Comparison of ENCODE assay signal across 23 cellular contexts in the genomic region with DNA sequence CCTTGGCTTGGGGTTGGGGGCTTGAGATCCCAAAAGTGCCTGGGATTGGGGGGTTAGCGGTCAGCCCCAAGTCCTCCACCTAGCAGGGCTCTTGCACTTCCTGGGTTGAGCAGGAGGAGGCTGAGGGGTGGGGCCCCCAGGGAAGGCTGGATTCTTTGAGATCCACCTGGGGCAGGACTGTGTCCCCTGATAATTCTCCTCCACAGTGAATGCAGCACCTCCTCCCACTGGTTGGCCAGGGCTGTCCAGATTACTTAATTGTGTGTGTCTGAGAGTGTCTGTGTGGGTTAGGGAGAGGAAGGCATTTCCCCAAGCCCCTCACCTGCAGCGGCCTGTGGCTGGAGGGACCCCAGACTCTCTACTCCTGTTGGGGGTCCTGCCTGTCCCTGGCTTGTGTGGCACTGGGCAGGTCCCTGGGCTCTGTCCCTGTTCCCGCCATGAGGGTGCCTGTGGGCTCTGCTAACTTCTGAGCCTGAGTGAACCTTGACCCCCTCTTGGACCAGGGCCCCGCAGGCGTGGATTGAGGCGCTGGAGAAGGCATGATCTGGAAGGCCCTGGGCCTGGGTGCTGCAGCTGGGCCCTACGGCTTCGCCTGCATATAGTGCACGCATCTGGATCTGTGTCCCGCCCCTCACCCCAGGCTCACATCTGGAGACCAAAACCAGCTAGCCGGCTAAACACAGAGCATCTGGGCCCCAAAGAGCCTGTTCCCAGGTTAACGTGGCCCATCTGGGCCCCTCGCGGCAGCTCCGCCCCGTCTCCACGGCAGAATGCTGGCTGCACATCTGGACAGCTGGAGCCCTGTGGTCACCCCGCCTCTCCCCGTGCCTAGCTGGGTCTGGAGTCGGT. TPM values are rescaled to one million over a fixed set of nuclear protein-coding genes. Genes with fewer than 3 reads are reported as not detected.
DNase-seq lines count a peak whose midpoint lies in the region; ATAC-seq and TF ChIP-seq lines count a peak whose summit lies in the region.
"Had no signal": no experiment of that assay in that cellular context is flagged by ENCODE, and none has a peak within 500 bp of the region (broad histone marks: within the 10 kb centered on the region; RNA-seq: fewer than 3 reads in every experiment).

No MANE protein-coding gene starts in this region.

- H3K36me3 ChIP-seq in Panc1 (ENCODE audit: control insufficient read depth, insufficient read depth, low read length) (no peaks in the 10 kb centered on the region), heart right ventricle (no peaks in the 10 kb centered on the region), neural progenitor cell (no peaks in the 10 kb centered on the region), testis (ENCODE audit: low read depth, missing control alignments) (no peaks in the 10 kb centered on the region)
- H3K36me3 ChIP-seq: tibial nerve had no signal

- WGBS in heart right ventricle, 2 donors = 73 to 79% methylated on average over 20 of the region's 20 CpGs
- WGBS in testis, 2 donors = 72 to 76% methylated on average over 5 to 14 of the region's 20 CpGs

- intact Hi-C loops in Panc1 (cut with micrococcal nuclease; ENCODE audit: unreplicated experiment) (no loop called here), heart right ventricle (cut with DNase I) (loop anchor here in 2 of 10 donors (10.0 kb wide), 2 partner anchors 103 to 333 kb away; no protein-coding TSS in a partner anchor), testis (cut with DNase I; ENCODE audit: low total_unique reads) (no loop called here)

- H3F3A ChIP-seq in neural progenitor cell (ENCODE audit: low read depth) = no peaks in the 10 kb centered on the region

- ATAC-seq in Panc1 = peak; percentile 24; the same call in 1 of the 2 replicates
- ATAC-seq in heart right ventricle = peak; percentile 21 to 55 (median 34)
- no peak for ATAC-seq in HG03354 (IDR thresholded peaks at IDR 0.05; ENCODE audit: poor library complexity, severe bottlenecking, unreplicated experiment)

- BruUV-seq in Panc1 (replicated peaks; lab: Mats Ljungman, UMichigan) = no TSS peak

- peaks cover 7% of the 10 kb centered on the region for H3K4me1 Mint-ChIP-seq in neural progenitor cell
- H3K4me1 Mint-ChIP-seq: CD8-positive, alpha-beta memory T cell had no signal

- TF ChIP-seq POLR2A in testis (IDR thresholded peaks at IDR 0.05) = no peak

- H3K4me3 Mint-ChIP-seq in neural progenitor cell = no peak overlapping the region
- H3K4me3 Mint-ChIP-seq: natural killer cell treated with Interleukin-12 subunit alpha and Interleukin-12 subunit beta and Interleukin-15 and Interleukin-18, amount 100 ng/mL, for 72 hours; T-helper 2 cell treated with Interferon-gamma antibody and Interleukin-4, amounts not matched to agents 5 μg/mL and 100 μg/mL, for 36 hours had no signal

- no peak overlapping the region for H3K27ac ChIP-seq in Panc1 (ENCODE audit: low read length)
- peak overlapping the region in 2 of 10 donors; percentile 1 to 21 for H3K27ac ChIP-seq in heart right ventricle
- H3K27ac ChIP-seq in neural progenitor cell = no peak overlapping the region
- no peak overlapping the region for H3K27ac ChIP-seq in testis
- H3K27ac ChIP-seq: tibial nerve had no signal

- no peaks in the 10 kb centered on the region for H4K20me1 ChIP-seq in neural progenitor cell (ENCODE audit: low read depth)

- POLR2A ChIA-PET in Panc1 (lab: Charles Lee) = interaction anchor here (0.6 kb wide), 1 partner anchor 133 kb away, joined by 4 read pairs; no protein-coding TSS in a partner anchor

- peaks cover 15% of the 10 kb centered on the region for H3K27me3 Mint-ChIP-seq in neural progenitor cell (ENCODE audit: insufficient read depth, low read depth)
- H3K27me3 Mint-ChIP-seq: natural killer cell treated with Interleukin-12 subunit alpha and Interleukin-12 subunit beta and Interleukin-15 and Interleukin-18, amount 100 ng/mL, for 72 hours had no signal

- H3K9me3 ChIP-seq in Panc1 (ENCODE audit: control insufficient read depth, insufficient read depth, low read depth, low read length) (no peaks in the 10 kb centered on the region), heart right ventricle (no peaks in the 10 kb centered on the region), neural progenitor cell (ENCODE audit: low read depth) (no peaks in the 10 kb centered on the region), testis (no peaks in the 10 kb centered on the region)
- H3K9me3 ChIP-seq: tibial nerve had no signal

- H2AFZ ChIP-seq in neural progenitor cell (replicated peaks) = no peak overlapping the region

- TF ChIP-seq CTCF in AG10803 (conservative IDR thresholded peaks at IDR 0.05; ENCODE audit: low read length) (no peak), Panc1 (IDR thresholded peaks at IDR 0.05) (no peak), heart right ventricle (IDR thresholded peaks at IDR 0.05) (no peak), neural progenitor cell (IDR thresholded peaks at IDR 0.05) (no peak), testis (IDR thresholded peaks at IDR 0.05) (no peak)

- peak; percentile 44 for DNase-seq in AG10803 (ENCODE audit: low read depth)
- DNase-seq in Panc1 (ENCODE audit: low read depth, low spot score) = no peak
- DNase-seq in heart right ventricle = peak in 1 of 2 donors; percentile 45
- DNase-seq in neural progenitor cell (ENCODE audit: low spot score) = no peak
- no peak for DNase-seq in testis
- DNase-seq in KG1 (lab: John Stamatoyannopoulos, UW) = no peak
- no peak for DNase-seq in NCI-H748 treated with DMSO at 0.1 percent for 48 hours (lab: John Stamatoyannopoulos, UW)
- DNase-seq: activated CD4-positive, CD25-positive, alpha-beta regulatory T cell; CD8-positive, alpha-beta memory T cell; EL; mesendoderm; NCI-H1092; NCI-H2081; NCI-H524 had no signal

- H3K9ac ChIP-seq in neural progenitor cell = no peak overlapping the region

- peaks cover 2% of the 10 kb centered on the region for H3K9me3 Mint-ChIP-seq in neural progenitor cell
- H3K9me3 Mint-ChIP-seq: CD8-positive, alpha-beta memory T cell; natural killer cell treated with Interleukin-12 subunit alpha and Interleukin-12 subunit beta and Interleukin-15 and Interleukin-18, amount 100 ng/mL, for 72 hours; T-helper 2 cell treated with Interferon-gamma antibody and Interleukin-4, amounts not matched to agents 5 μg/mL and 100 μg/mL, for 36 hours had no signal

- H3K27me3 ChIP-seq in Panc1 (ENCODE audit: control insufficient read depth, insufficient read depth, low read length) (no peaks in the 10 kb centered on the region), heart right ventricle (no peaks in the 10 kb centered on the region), neural progenitor cell (no peaks in the 10 kb centered on the region), testis (no peaks in the 10 kb centered on the region)
- H3K27me3 ChIP-seq: tibial nerve had no signal

- H3K4me2 ChIP-seq in neural progenitor cell = no peak overlapping the region

- H3K4me1 ChIP-seq in Panc1 (ENCODE audit: control insufficient read depth, insufficient read depth, low read length) (peaks cover 8% of the 10 kb centered on the region), heart right ventricle (peaks cover 6 to 41% (median 19%) of the 10 kb centered on the region in 9 donors), neural progenitor cell (no peaks in the 10 kb centered on the region), testis (peaks cover 13% of the 10 kb centered on the region)

- CTCF ChIA-PET in Panc1 (lab: Charles Lee) = no interaction called here

- in situ Hi-C loops in Panc1 (cut with HindIII; ENCODE audit: low pct_unique_long_range_greater_than_20kb, low sequenced_read_pairs) = no loop called here

- no peaks in the 10 kb centered on the region for H3K36me3 Mint-ChIP-seq in neural progenitor cell
- H3K36me3 Mint-ChIP-seq: CD8-positive, alpha-beta memory T cell; natural killer cell treated with Interleukin-12 subunit alpha and Interleukin-12 subunit beta and Interleukin-15 and Interleukin-18, amount 100 ng/mL, for 72 hours had no signal

- no peaks in the 10 kb centered on the region for H3K79me2 ChIP-seq in neural progenitor cell (ENCODE audit: low read depth)

- H3K4me3 ChIP-seq in AG10803 (ENCODE audit: low read length) (no peak overlapping the region), Panc1 (ENCODE audit: low read depth in 2 of 2, low read length in 2 of 2) (no peak overlapping the region), heart right ventricle (no peak overlapping the region), neural progenitor cell (no peak overlapping the region), testis (no peak overlapping the region)
- H3K4me3 ChIP-seq: tibial nerve had no signal

- peak overlapping the region; percentile 29 for H3K27ac Mint-ChIP-seq in neural progenitor cell
- H3K27ac Mint-ChIP-seq: natural killer cell treated with Interleukin-12 subunit alpha and Interleukin-12 subunit beta and Interleukin-15 and Interleukin-18, amount 100 ng/mL, for 72 hours; progenitor cell of endocrine pancreas; T-helper 2 cell treated with Interferon-gamma antibody and Interleukin-4, amounts not matched to agents 5 μg/mL and 100 μg/mL, for 36 hours had no signal

RNA-seq across cellular contexts. Expression of gene TMEM270, which starts 10.4 kb away (rescaled TPM):
- total RNA-seq in Panc1 (2021; ENCODE audit: unreplicated experiment) (0.72 TPM), heart right ventricle (not detected), neural progenitor cell (ENCODE audit: low replicate concordance) (not detected in 2 replicates), testis (10 to 100 TPM; 37.3 to 70.1 TPM)
- polyA plus RNA-seq in Panc1 (2012; ENCODE audit: insufficient read length) = 0.70 TPM
- polyA plus RNA-seq in heart right ventricle (not detected), testis (ENCODE audit: insufficient read depth, low read depth, low replicate concordance) (113 TPM)
- total RNA-seq: bronchial epithelial cell; CD8-positive, alpha-beta memory T cell; dermis microvascular lymphatic vessel endothelial cell; epithelial cell of proximal tubule; natural killer cell treated with Interleukin-12 subunit alpha and Interleukin-12 subunit beta and Interleukin-15 and Interleukin-18, amount 100 ng/mL, for 72 hours; progenitor cell of endocrine pancreas; SK-MEL-5; tibial nerve had no signal
- polyA plus RNA-seq: CD8-positive, alpha-beta memory T cell had no signal

RNA-seq across cellular contexts. Expression of gene METTL27, which starts 29.1 kb away (rescaled TPM):
- 3.4 TPM for total RNA-seq in Panc1 (2021; ENCODE audit: unreplicated experiment)
- polyA plus RNA-seq in Panc1 (2012; ENCODE audit: insufficient read length) = 2.4 TPM
- total RNA-seq in heart right ventricle = 1 to 10 TPM in 1 of 10 donors, under 1 TPM in 7, not detected in 2; 0.31 to 1.3 (median 0.47) TPM
- under 1 TPM in 1 of 2 donors, not detected in 1; 0.16 TPM for polyA plus RNA-seq in heart right ventricle
- total RNA-seq in neural progenitor cell (ENCODE audit: low replicate concordance) = 10.5 and 12.0 TPM in 2 replicates
- total RNA-seq in testis = 1 to 10 TPM; 3.5 to 3.7 TPM
- polyA plus RNA-seq in testis (ENCODE audit: insufficient read depth, low read depth, low replicate concordance) = 5.6 TPM
- total RNA-seq: CD8-positive, alpha-beta memory T cell; natural killer cell treated with Interleukin-12 subunit alpha and Interleukin-12 subunit beta and Interleukin-15 and Interleukin-18, amount 100 ng/mL, for 72 hours had no signal
- polyA plus RNA-seq: CD8-positive, alpha-beta memory T cell had no signal

RNA-seq across cellular contexts. Expression of gene CLDN4, which starts 40.6 kb away (rescaled TPM):
- total RNA-seq in Panc1 (2021; ENCODE audit: unreplicated experiment) (295 TPM), heart right ventricle (under 1 TPM in 2 of 10 donors, not detected in 8; 0.14 to 0.30 TPM), neural progenitor cell (ENCODE audit: low replicate concordance) (2.8 TPM in 1 of 2 replicates, not detected in the other), testis (under 1 TPM; 0.93 to 0.94 TPM)
- polyA plus RNA-seq in Panc1 (2012; ENCODE audit: insufficient read length) = 551 TPM
- polyA plus RNA-seq in heart right ventricle (under 1 TPM in 1 of 2 donors, not detected in 1; 0.03 TPM), testis (ENCODE audit: insufficient read depth, low read depth, low replicate concordance) (4.3 TPM)
- total RNA-seq: natural killer cell treated with Interleukin-12 subunit alpha and Interleukin-12 subunit beta and Interleukin-15 and Interleukin-18, amount 100 ng/mL, for 72 hours; SK-MEL-5 had no signal
- polyA plus RNA-seq: CD8-positive, alpha-beta memory T cell had no signal

Comparison
In these comparisons a context has a peak if more than half of its experiments do, and no peak if none do; other contexts are left out.
1. RNA of gene TMEM270, which starts 10.4 kb away (total RNA-seq): 37.3 to 70.1 TPM in testis; 0.72 TPM in Panc1 (single experiment), not detected in heart right ventricle and not detected in neural progenitor cell; every median in the first group is over 10 times any median in the second.
2. RNA of gene CLDN4, which starts 40.6 kb away (total RNA-seq): 295 TPM in Panc1 (single experiment); 0.93 to 0.94 TPM in testis, 0.14 to 0.30 TPM in heart right ventricle and 2.8 TPM in neural progenitor cell; every median in the first group is over 10 times any median in the second.